ENCODE assay signal across 7 cellular contexts in genomic region chr12:44875417-44875953, GRCh38. TPM values are rescaled to one million over a fixed set of nuclear protein-coding genes. Genes with fewer than 3 reads are reported as not detected.
DNase-seq lines count a peak whose midpoint lies in the region; ATAC-seq and TF ChIP-seq lines count a peak whose summit lies in the region.

No MANE protein-coding gene starts in this region.

- H3K4me3 Mint-ChIP-seq in activated naive CD4-positive, alpha-beta T cell treated with anti-CD3 and anti-CD28 coated beads, Interleukin-2, amount 50 U/mL, for 24 hours, result peak overlapping the region; percentile 98

- TF ChIP-seq CTCF in GM13977 (IDR thresholded peaks at IDR 0.05; ENCODE audit: extremely low read depth, insufficient read depth, missing control alignments), result no peak

- H3K27ac ChIP-seq in iPS DF 6.9 (ENCODE audit: low read length), result no peak overlapping the region
- H3K27ac ChIP-seq in skeletal muscle tissue (ENCODE audit: low read depth, low read length), result no peak overlapping the region

- H3K27me3 ChIP-seq in iPS DF 6.9 (ENCODE audit: control insufficient read depth, insufficient read depth, low read length), result no peaks in the 10 kb centered on the region
- H3K27me3 ChIP-seq in skeletal muscle tissue (ENCODE audit: control insufficient read depth in 3 of 3, insufficient read depth in 3 of 3, low read length in 3 of 3), result peaks cover 21 to 30% (median 26%) of the 10 kb centered on the region in 3 donors

- H3K9me3 ChIP-seq in iPS DF 6.9 (ENCODE audit: control insufficient read depth, insufficient read depth, low read length) (no peaks in the 10 kb centered on the region), skeletal muscle tissue (ENCODE audit: control insufficient read depth in 3 of 3, low read length in 3 of 3) (peaks cover 0 to 2% (median 0%) of the 10 kb centered on the region in 3 donors)

- in situ Hi-C loops in GM13977 (cut with MboI; ENCODE audit: low pct_unique_long_range_greater_than_20kb, low sequenced_read_pairs, unreplicated experiment), result no loop called here

- H3K36me3 Mint-ChIP-seq in activated naive CD4-positive, alpha-beta T cell treated with anti-CD3 and anti-CD28 coated beads, Interleukin-2, amount 50 U/mL, for 24 hours, result peaks cover 13% of the 10 kb centered on the region

- peaks cover 3% of the 10 kb centered on the region for H3K9me3 Mint-ChIP-seq in activated naive CD4-positive, alpha-beta T cell treated with anti-CD3 and anti-CD28 coated beads, Interleukin-2, amount 50 U/mL, for 24 hours

- H3K9ac ChIP-seq in skeletal muscle tissue (ENCODE audit: low read depth in 1 of 3, low read length in 3 of 3), result peak overlapping the region in 1 of 3 donors; percentile 36

- no peaks in the 10 kb centered on the region for H3K36me3 ChIP-seq in iPS DF 6.9 (ENCODE audit: control insufficient read depth, insufficient read depth, low read length)
- H3K36me3 ChIP-seq in skeletal muscle tissue (ENCODE audit: control insufficient read depth in 3 of 3, insufficient read depth in 3 of 3, low read length in 3 of 3), result no peaks in the 10 kb centered on the region

- peaks cover 9% of the 10 kb centered on the region for H3K27me3 Mint-ChIP-seq in activated naive CD4-positive, alpha-beta T cell treated with anti-CD3 and anti-CD28 coated beads, Interleukin-2, amount 50 U/mL, for 24 hours

- no peak for ATAC-seq in HG03571 (IDR thresholded peaks at IDR 0.05; ENCODE audit: unreplicated experiment)

- peaks cover 47% of the 10 kb centered on the region for H3K4me1 Mint-ChIP-seq in activated naive CD4-positive, alpha-beta T cell treated with anti-CD3 and anti-CD28 coated beads, Interleukin-2, amount 50 U/mL, for 24 hours

- peak overlapping the region; percentile 95 for H3K27ac Mint-ChIP-seq in activated naive CD4-positive, alpha-beta T cell treated with anti-CD3 and anti-CD28 coated beads, Interleukin-2, amount 50 U/mL, for 24 hours

- DNase-seq in GM13977 (ENCODE audit: low spot score), result peak; percentile 25
- peak; percentile 86 to 88 for DNase-seq in NCI-H1930 (lab: John Stamatoyannopoulos, UW)
- DNase-seq in iPS DF 6.9 (ENCODE audit: low read depth, low spot score), result peak; percentile 7
- DNase-seq in amniotic stem cell (lab: John Stamatoyannopoulos, UW), result no peak

- no peaks in the 10 kb centered on the region for H3K4me1 ChIP-seq in iPS DF 6.9 (ENCODE audit: control insufficient read depth, insufficient read depth, low read length)
- H3K4me1 ChIP-seq in skeletal muscle tissue (ENCODE audit: control insufficient read depth in 3 of 3, insufficient read depth in 3 of 3, low read length in 3 of 3), result peaks cover 17 to 19% (median 18%) of the 10 kb centered on the region in 3 donors

- WGBS in iPS DF 6.9 (ENCODE audit: insufficient coverage, insufficient read length), result no CpG with 5 or more reads among the region's 27 CpGs

- peak overlapping the region; percentile 59 for H3K4me3 ChIP-seq in iPS DF 6.9 (ENCODE audit: low read length)
- peak overlapping the region; percentile 50 to 65 (median 60) for H3K4me3 ChIP-seq in skeletal muscle tissue (ENCODE audit: low read length in 3 of 3)

RNA-seq across cellular contexts. Expression of gene NELL2, which starts 0.6 kb away (rescaled TPM):
- 1.0 TPM for total RNA-seq in skeletal muscle tissue
